In the genomic region with DNA sequence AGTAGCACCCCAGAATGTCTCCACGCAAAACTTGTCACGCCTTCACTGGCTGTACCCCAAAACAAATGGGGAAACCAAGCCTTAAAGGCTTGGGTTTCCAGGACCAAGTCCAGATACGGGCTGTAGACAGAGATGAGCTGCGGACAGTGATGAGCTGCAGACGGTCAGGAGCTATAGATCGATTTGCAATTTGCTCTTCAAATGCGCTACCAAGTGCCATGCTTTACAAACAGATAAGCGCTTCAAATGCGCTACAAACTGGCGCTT, we compare ENCODE assay signal across 7 cellular contexts. TPM values are rescaled to one million over a fixed set of nuclear protein-coding genes. Genes with fewer than 3 reads are reported as not detected.
DNase-seq lines count a peak whose midpoint lies in the region; ATAC-seq, FAIRE-seq and TF ChIP-seq lines count a peak whose summit lies in the region.

No MANE protein-coding gene starts in this region.

- in situ Hi-C loops in HAP-1 (cut with MboI; ENCODE audit: low sequenced_read_pairs), result no loop called here

- WGBS in spleen, 5 donors, result 48 to 74% (median 52%) methylated on average over 10 of the region's 10 CpGs

- DNase-seq in HAP-1 (ENCODE audit: low spot score in 2 of 2), result no peak
- no peak for DNase-seq in activated CD4-positive, alpha-beta memory T cell treated with anti-CD3 and anti-CD28 coated beads for 36 hours
- no peak for DNase-seq in spleen
- no peak for DNase-seq in HTR-8/SVneo (ENCODE audit: insufficient read length, low spot score)
- no peak for DNase-seq in NCI-H82 (lab: John Stamatoyannopoulos, UW)

- TF ChIP-seq POLR2A in spleen (IDR thresholded peaks at IDR 0.05), result no peak

- H3K9me3 Mint-ChIP-seq in activated CD4-positive, alpha-beta memory T cell treated with anti-CD3 and anti-CD28 coated beads for 36 hours, result peaks cover 9% of the 10 kb centered on the region

- H3K27ac Mint-ChIP-seq in activated CD4-positive, alpha-beta memory T cell treated with anti-CD3 and anti-CD28 coated beads for 36 hours, result no peak overlapping the region

- H3K27ac ChIP-seq in spleen, result peak overlapping the region in 4 of 8 donors; percentile 76 to 84 (median 82)

- H3K9me3 ChIP-seq in HAP-1, result no peaks in the 10 kb centered on the region
- peaks cover 0 to 20% (median 3%) of the 10 kb centered on the region in 8 donors for H3K9me3 ChIP-seq in spleen

- no peak for FAIRE-seq in HTR-8/SVneo (lab: Jason Lieb, UNC)

- POLR2A ChIA-PET in activated CD4-positive, alpha-beta memory T cell treated with anti-CD3 and anti-CD28 coated beads for 36 hours (lab: Charles Lee), result no interaction called here

- H3K27me3 ChIP-seq in HAP-1 (ENCODE audit: low read depth) (no peaks in the 10 kb centered on the region), spleen (replicated peaks in 1 of 7) (peaks cover 0 to 58% (median 28%) of the 10 kb centered on the region in 7 donors)

- ATAC-seq in GM19455 (IDR thresholded peaks at IDR 0.05; ENCODE audit: unreplicated experiment), result no peak

- CTCF ChIA-PET in activated CD4-positive, alpha-beta memory T cell treated with anti-CD3 and anti-CD28 coated beads for 36 hours (lab: Charles Lee), result interaction anchor here (0.9 to 4.0 kb wide), 5 partner anchors 23 to 856 kb away, joined by 3 to 16 read pairs (median 3); no protein-coding TSS in a partner anchor

- H3K4me3 ChIP-seq in HAP-1 (peak overlapping the region; percentile 74), iPS-11a (ENCODE audit: low read depth, low read length) (peak overlapping the region; percentile 2), spleen (peak overlapping the region; percentile 24 to 76 (median 54))

- H3K36me3 ChIP-seq in HAP-1 (replicated peaks), result no peaks in the 10 kb centered on the region; the same call in 1 of the 2 replicates
- no peaks in the 10 kb centered on the region for H3K36me3 ChIP-seq in spleen

- H3K4me1 ChIP-seq in HAP-1, result peaks cover 28% of the 10 kb centered on the region
- peaks cover 0 to 60% (median 32%) of the 10 kb centered on the region in 6 donors for H3K4me1 ChIP-seq in spleen

- H3K36me3 Mint-ChIP-seq in activated CD4-positive, alpha-beta memory T cell treated with anti-CD3 and anti-CD28 coated beads for 36 hours, result no peaks in the 10 kb centered on the region

- H3K27me3 Mint-ChIP-seq in activated CD4-positive, alpha-beta memory T cell treated with anti-CD3 and anti-CD28 coated beads for 36 hours, result peaks cover 21% of the 10 kb centered on the region

- peak overlapping the region; percentile 85 for H3K4me3 Mint-ChIP-seq in activated CD4-positive, alpha-beta memory T cell treated with anti-CD3 and anti-CD28 coated beads for 36 hours

- peaks cover 12% of the 10 kb centered on the region for H3K4me1 Mint-ChIP-seq in activated CD4-positive, alpha-beta memory T cell treated with anti-CD3 and anti-CD28 coated beads for 36 hours (ENCODE audit: low read depth)

- intact Hi-C loops in activated CD4-positive, alpha-beta memory T cell treated with anti-CD3 and anti-CD28 coated beads for 36 hours (cut with micrococcal nuclease), result loop anchor here (2.0 to 10.0 kb wide), 5 partner anchors 36 to 1668 kb away; partner anchors contain the start of genes SLC25A13 and VPS50
- intact Hi-C loops in spleen (cut with DNase I; ENCODE audit: low total_unique reads), result no loop called here

- TF ChIP-seq CTCF in spleen (IDR thresholded peaks at IDR 0.05 in 8 of 11, conservative IDR thresholded peaks at IDR 0.05 in 3 of 11), result no peak

RNA-seq across cellular contexts. Expression of gene SGCE, which starts 0.7 kb away (rescaled TPM):
- under 1 TPM; 0.50 to 0.92 TPM for total RNA-seq in activated CD4-positive, alpha-beta memory T cell treated with anti-CD3 and anti-CD28 coated beads for 36 hours
- 10 to 100 TPM; 34.4 to 93.7 (median 61.8) TPM for total RNA-seq in spleen
- 10 to 100 TPM in 2 of 3 donors, 1 to 10 TPM in 1; 9.6 to 19.5 (median 12.3) TPM for polyA plus RNA-seq in spleen

Comparison
In these comparisons a context has a peak if more than half of its experiments do, and no peak if none do; other contexts are left out.
1. H3K4me3 ChIP-seq: peak in every context shown above with its lines; median percentile 74 in HAP-1; 54 in spleen; 2 in iPS-11a.
2. RNA of gene SGCE, which starts 0.7 kb away (total RNA-seq): 34.4 to 93.7 TPM in spleen; 0.50 to 0.92 TPM in activated CD4-positive, alpha-beta memory T cell treated with anti-CD3 and anti-CD28 coated beads for 36 hours; every median in the first group is over 10 times any median in the second.